Comparison of ENCODE assay signal across 14 cellular contexts in genomic region chr15:29528276-29528675, GRCh38.
"Had no signal": no experiment of that assay in that cellular context is flagged by ENCODE, and none has a peak within 500 bp of the region (broad histone marks: within the 10 kb centered on the region; RNA-seq: fewer than 3 reads in every experiment).

No MANE protein-coding gene starts in this region.

- ATAC-seq: activated T-cell treated with anti-CD3 and anti-CD28 coated beads, Interleukin-2, amount 50 U/mL, for 4 hours; gastroesophageal sphincter; left colon; natural killer cell treated with Interleukin-12 subunit alpha and Interleukin-12 subunit beta and Interleukin-15 and Interleukin-18, amount 100 ng/mL, for 72 hours; stimulated activated memory B cell treated with anti-CD40 and anti-IgM and Interleukin-4, amounts not matched to agents 10 μg/mL and 1 μg/mL and 100 μg/mL, for 72 hours; upper lobe of right lung had no signal

- DNase-seq: activated CD4-positive, alpha-beta T cell treated with anti-CD3 and anti-CD28 coated beads, Interleukin-2, amount 50 U/mL, for 1 hour; activated CD8-positive, alpha-beta memory T cell treated with anti-CD3 and anti-CD28 coated beads, Interleukin-2, amount 50 U/mL, for 4 hours; activated naive CD4-positive, alpha-beta T cell treated with anti-CD3 and anti-CD28 coated beads, Interleukin-2, amount 10 ng/mL, durations not matched to agents 7 days and 5 days; activated T-cell treated with anti-CD3 and anti-CD28 coated beads, Interleukin-2, amount 50 U/mL, for 4 hours; aorta; brain microvascular endothelial cell; cortex of kidney; left colon; sigmoid colon; stimulated activated CD4-positive, alpha-beta T cell treated with anti-CD3 and anti-CD28 coated beads, Interleukin-4, amount 100 ng/mL, for 4 hours; upper lobe of right lung had no signal
